1 cellular context compared by ENCODE assay signal in the genomic region with DNA sequence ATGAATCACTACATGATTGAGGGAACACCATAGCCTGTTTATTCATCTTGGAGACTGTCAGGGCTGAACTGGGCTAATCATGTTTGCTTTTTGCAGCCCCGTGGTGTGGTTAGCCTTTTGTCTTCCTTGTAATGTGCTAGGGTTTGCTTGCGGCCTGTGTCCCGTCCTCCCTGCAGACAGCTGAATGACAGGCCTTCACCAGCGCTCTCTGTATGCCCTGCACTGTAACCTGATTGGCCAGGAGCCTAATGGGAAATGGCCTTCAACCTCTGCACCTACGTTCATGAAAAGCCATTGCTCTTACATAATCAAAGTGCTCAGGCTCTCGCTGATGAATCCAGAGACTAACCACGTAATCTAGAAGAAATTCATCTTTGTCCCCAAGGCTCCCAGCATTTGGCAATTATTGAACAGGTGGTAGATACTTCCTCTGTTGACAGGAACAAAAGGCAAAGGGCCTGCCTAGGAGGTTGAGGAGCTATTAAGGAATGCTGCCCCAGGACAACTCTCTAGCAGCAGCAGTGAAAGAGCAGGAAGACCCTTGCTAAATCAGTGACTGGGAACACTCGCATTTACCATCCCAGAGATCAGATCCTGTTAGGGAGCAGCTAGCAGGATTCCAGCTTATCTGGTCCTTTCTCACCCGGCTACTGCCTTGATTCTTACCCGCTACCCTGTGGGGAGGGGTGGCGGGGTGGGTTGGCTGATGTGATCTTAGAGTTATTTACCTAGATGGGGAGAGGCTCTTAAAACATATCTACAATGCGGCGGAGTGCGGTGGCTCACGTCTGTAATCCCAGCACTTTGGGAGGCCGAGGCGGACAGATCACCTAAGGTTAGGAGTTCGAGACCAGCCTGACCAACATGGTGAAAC.
TF ChIP-seq lines count a peak whose summit lies in the region.

No MANE protein-coding gene starts in this region.

TF ChIP-seq in HepG2, 621 proteins besides CTCF, POLR2A, EP300 and RAD21 (continued from another document and continues in another):
- TF ChIP-seq, protein P1, sequence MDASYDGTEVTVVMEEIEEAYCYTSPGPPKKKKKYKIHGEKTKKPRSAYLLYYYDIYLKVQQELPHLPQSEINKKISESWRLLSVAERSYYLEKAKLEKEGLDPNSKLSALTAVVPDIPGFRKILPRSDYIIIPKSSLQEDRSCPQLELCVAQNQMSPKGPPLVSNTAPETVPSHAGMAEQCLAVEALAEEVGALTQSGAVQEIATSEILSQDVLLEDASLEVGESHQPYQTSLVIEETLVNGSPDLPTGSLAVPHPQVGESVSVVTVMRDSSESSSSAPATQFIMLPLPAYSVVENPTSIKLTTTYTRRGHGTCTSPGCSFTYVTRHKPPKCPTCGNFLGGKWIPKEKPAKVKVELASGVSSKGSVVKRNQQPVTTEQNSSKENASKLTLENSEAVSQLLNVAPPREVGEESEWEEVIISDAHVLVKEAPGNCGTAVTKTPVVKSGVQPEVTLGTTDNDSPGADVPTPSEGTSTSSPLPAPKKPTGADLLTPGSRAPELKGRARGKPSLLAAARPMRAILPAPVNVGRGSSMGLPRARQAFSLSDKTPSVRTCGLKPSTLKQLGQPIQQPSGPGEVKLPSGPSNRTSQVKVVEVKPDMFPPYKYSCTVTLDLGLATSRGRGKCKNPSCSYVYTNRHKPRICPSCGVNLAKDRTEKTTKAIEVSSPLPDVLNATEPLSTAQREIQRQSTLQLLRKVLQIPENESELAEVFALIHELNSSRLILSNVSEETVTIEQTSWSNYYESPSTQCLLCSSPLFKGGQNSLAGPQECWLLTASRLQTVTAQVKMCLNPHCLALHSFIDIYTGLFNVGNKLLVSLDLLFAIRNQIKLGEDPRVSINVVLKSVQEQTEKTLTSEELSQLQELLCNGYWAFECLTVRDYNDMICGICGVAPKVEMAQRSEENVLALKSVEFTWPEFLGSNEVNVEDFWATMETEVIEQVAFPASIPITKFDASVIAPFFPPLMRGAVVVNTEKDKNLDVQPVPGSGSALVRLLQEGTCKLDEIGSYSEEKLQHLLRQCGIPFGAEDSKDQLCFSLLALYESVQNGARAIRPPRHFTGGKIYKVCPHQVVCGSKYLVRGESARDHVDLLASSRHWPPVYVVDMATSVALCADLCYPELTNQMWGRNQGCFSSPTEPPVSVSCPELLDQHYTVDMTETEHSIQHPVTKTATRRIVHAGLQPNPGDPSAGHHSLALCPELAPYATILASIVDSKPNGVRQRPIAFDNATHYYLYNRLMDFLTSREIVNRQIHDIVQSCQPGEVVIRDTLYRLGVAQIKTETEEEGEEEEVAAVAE (CRISPR knock-in tag; IDR thresholded peaks at IDR 0.05; ENCODE audit: borderline replicate concordance): peak; percentile 30; the same call in 1 of the 2 replicates
- TF ChIP-seq ZNF670 (CRISPR knock-in tag; IDR thresholded peaks at IDR 0.05; ENCODE audit: borderline replicate concordance): 0 out of 2 replicates have a peak, but pooled peaks have one; percentile 66
- TF ChIP-seq NCOR1 (IDR thresholded peaks at IDR 0.05; ENCODE audit: borderline replicate concordance, low read length): peak; percentile 81; the same call in 1 of the 2 replicates
- TF ChIP-seq ZNF430 (CRISPR knock-in tag; IDR thresholded peaks at IDR 0.05): 0 out of 2 replicates have a peak, but pooled peaks have one; percentile 57
- peak; percentile 83 for TF ChIP-seq GFI1 (CRISPR knock-in tag; IDR thresholded peaks at IDR 0.05; ENCODE audit: borderline replicate concordance)
- TF ChIP-seq, protein P2, sequence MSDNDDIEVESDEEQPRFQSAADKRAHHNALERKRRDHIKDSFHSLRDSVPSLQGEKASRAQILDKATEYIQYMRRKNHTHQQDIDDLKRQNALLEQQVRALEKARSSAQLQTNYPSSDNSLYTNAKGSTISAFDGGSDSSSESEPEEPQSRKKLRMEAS (IDR thresholded peaks at IDR 0.05): peak; percentile 71; the same call in 1 of the 2 replicates
- TF ChIP-seq HMG20A (CRISPR knock-in tag; IDR thresholded peaks at IDR 0.05; ENCODE audit: borderline replicate concordance): peak; percentile 86; the same call in 1 of the 2 replicates
- TF ChIP-seq MIER3 (CRISPR knock-in tag; IDR thresholded peaks at IDR 0.05; ENCODE audit: borderline replicate concordance): peak; percentile 71; the same call in 1 of the 2 replicates
- TF ChIP-seq RFXANK (CRISPR knock-in tag; IDR thresholded peaks at IDR 0.05): 0 out of 2 replicates have a peak, but pooled peaks have one; percentile 35
- peak; percentile 81 for TF ChIP-seq ZNF350 (CRISPR knock-in tag; IDR thresholded peaks at IDR 0.05; ENCODE audit: borderline replicate concordance, low read depth)
- peak; percentile 87 for TF ChIP-seq ARID2 (CRISPR knock-in tag; IDR thresholded peaks at IDR 0.05; ENCODE audit: borderline replicate concordance)
- TF ChIP-seq EHMT2 (IDR thresholded peaks at IDR 0.05; ENCODE audit: borderline replicate concordance, low read depth, low read length): peak; percentile 76; the same call in 1 of the 2 replicates
- TF ChIP-seq, protein P3, sequence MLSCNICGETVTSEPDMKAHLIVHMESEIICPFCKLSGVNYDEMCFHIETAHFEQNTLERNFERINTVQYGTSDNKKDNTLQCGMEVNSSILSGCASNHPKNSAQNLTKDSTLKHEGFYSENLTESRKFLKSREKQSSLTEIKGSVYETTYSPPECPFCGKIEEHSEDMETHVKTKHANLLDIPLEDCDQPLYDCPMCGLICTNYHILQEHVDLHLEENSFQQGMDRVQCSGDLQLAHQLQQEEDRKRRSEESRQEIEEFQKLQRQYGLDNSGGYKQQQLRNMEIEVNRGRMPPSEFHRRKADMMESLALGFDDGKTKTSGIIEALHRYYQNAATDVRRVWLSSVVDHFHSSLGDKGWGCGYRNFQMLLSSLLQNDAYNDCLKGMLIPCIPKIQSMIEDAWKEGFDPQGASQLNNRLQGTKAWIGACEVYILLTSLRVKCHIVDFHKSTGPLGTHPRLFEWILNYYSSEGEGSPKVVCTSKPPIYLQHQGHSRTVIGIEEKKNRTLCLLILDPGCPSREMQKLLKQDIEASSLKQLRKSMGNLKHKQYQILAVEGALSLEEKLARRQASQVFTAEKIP (CRISPR knock-in tag; IDR thresholded peaks at IDR 0.05; ENCODE audit: borderline replicate concordance): no peak
- peak; percentile 55; the same call in 1 of the 2 replicates for TF ChIP-seq DMAP1 (CRISPR knock-in tag; IDR thresholded peaks at IDR 0.05)
- peak; percentile 90 for TF ChIP-seq ZFP90 (CRISPR knock-in tag; IDR thresholded peaks at IDR 0.05; ENCODE audit: borderline replicate concordance)
- no peak for TF ChIP-seq ZNF672 (CRISPR knock-in tag; IDR thresholded peaks at IDR 0.05)
- TF ChIP-seq ZNF567 (CRISPR knock-in tag; IDR thresholded peaks at IDR 0.05; ENCODE audit: borderline replicate concordance): no peak
- peak; percentile 81; the same call in 1 of the 2 replicates for TF ChIP-seq ZNF792 (CRISPR knock-in tag; IDR thresholded peaks at IDR 0.05)
- TF ChIP-seq YEATS4 (CRISPR knock-in tag; IDR thresholded peaks at IDR 0.05; ENCODE audit: borderline replicate concordance): peak; percentile 47; the same call in 1 of the 2 replicates
- peak; percentile 91; the same call in 1 of the 2 replicates for TF ChIP-seq REPIN1 (CRISPR knock-in tag; IDR thresholded peaks at IDR 0.05; ENCODE audit: borderline replicate concordance, low read depth)
- TF ChIP-seq HOXA3 (CRISPR knock-in tag; IDR thresholded peaks at IDR 0.05): peak; percentile 91
- TF ChIP-seq PPARG (CRISPR knock-in tag; conservative IDR thresholded peaks at IDR 0.05): peak; percentile 95
- TF ChIP-seq, protein P4, sequence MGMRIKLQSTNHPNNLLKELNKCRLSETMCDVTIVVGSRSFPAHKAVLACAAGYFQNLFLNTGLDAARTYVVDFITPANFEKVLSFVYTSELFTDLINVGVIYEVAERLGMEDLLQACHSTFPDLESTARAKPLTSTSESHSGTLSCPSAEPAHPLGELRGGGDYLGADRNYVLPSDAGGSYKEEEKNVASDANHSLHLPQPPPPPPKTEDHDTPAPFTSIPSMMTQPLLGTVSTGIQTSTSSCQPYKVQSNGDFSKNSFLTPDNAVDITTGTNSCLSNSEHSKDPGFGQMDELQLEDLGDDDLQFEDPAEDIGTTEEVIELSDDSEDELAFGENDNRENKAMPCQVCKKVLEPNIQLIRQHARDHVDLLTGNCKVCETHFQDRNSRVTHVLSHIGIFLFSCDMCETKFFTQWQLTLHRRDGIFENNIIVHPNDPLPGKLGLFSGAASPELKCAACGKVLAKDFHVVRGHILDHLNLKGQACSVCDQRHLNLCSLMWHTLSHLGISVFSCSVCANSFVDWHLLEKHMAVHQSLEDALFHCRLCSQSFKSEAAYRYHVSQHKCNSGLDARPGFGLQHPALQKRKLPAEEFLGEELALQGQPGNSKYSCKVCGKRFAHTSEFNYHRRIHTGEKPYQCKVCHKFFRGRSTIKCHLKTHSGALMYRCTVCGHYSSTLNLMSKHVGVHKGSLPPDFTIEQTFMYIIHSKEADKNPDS (CRISPR knock-in tag; IDR thresholded peaks at IDR 0.05): 0 out of 2 replicates have a peak, but pooled peaks have one; percentile 67
- TF ChIP-seq ZFX (CRISPR knock-in tag; IDR thresholded peaks at IDR 0.05; ENCODE audit: low read depth): peak; percentile 96
- peak; percentile 77; the same call in 1 of the 2 replicates for TF ChIP-seq KDM6A (CRISPR knock-in tag; IDR thresholded peaks at IDR 0.05; ENCODE audit: low read depth)
- TF ChIP-seq, protein P5, sequence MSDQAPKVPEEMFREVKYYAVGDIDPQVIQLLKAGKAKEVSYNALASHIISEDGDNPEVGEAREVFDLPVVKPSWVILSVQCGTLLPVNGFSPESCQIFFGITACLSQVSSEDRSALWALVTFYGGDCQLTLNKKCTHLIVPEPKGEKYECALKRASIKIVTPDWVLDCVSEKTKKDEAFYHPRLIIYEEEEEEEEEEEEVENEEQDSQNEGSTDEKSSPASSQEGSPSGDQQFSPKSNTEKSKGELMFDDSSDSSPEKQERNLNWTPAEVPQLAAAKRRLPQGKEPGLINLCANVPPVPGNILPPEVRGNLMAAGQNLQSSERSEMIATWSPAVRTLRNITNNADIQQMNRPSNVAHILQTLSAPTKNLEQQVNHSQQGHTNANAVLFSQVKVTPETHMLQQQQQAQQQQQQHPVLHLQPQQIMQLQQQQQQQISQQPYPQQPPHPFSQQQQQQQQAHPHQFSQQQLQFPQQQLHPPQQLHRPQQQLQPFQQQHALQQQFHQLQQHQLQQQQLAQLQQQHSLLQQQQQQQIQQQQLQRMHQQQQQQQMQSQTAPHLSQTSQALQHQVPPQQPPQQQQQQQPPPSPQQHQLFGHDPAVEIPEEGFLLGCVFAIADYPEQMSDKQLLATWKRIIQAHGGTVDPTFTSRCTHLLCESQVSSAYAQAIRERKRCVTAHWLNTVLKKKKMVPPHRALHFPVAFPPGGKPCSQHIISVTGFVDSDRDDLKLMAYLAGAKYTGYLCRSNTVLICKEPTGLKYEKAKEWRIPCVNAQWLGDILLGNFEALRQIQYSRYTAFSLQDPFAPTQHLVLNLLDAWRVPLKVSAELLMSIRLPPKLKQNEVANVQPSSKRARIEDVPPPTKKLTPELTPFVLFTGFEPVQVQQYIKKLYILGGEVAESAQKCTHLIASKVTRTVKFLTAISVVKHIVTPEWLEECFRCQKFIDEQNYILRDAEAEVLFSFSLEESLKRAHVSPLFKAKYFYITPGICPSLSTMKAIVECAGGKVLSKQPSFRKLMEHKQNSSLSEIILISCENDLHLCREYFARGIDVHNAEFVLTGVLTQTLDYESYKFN (CRISPR knock-in tag; conservative IDR thresholded peaks at IDR 0.05): peak; percentile 93
- peak; percentile 84 for TF ChIP-seq RCOR2 (CRISPR knock-in tag; IDR thresholded peaks at IDR 0.05)
- peak; percentile 92 for TF ChIP-seq SOX5 (CRISPR knock-in tag; IDR thresholded peaks at IDR 0.05; ENCODE audit: borderline replicate concordance)
- TF ChIP-seq CBFB (CRISPR knock-in tag; IDR thresholded peaks at IDR 0.05): peak; percentile 69; the same call in 1 of the 2 replicates
- TF ChIP-seq TOPORS (CRISPR knock-in tag; IDR thresholded peaks at IDR 0.05): peak; percentile 83
- no peak for TF ChIP-seq ATM (IDR thresholded peaks at IDR 0.05; ENCODE audit: borderline replicate concordance)
- TF ChIP-seq, protein P6, sequence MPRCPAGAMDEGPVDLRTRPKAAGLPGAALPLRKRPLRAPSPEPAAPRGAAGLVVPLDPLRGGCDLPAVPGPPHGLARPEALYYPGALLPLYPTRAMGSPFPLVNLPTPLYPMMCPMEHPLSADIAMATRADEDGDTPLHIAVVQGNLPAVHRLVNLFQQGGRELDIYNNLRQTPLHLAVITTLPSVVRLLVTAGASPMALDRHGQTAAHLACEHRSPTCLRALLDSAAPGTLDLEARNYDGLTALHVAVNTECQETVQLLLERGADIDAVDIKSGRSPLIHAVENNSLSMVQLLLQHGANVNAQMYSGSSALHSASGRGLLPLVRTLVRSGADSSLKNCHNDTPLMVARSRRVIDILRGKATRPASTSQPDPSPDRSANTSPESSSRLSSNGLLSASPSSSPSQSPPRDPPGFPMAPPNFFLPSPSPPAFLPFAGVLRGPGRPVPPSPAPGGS (CRISPR knock-in tag; IDR thresholded peaks at IDR 0.05): 0 out of 2 replicates have a peak, but pooled peaks have one; percentile 15
- TF ChIP-seq, protein P7, sequence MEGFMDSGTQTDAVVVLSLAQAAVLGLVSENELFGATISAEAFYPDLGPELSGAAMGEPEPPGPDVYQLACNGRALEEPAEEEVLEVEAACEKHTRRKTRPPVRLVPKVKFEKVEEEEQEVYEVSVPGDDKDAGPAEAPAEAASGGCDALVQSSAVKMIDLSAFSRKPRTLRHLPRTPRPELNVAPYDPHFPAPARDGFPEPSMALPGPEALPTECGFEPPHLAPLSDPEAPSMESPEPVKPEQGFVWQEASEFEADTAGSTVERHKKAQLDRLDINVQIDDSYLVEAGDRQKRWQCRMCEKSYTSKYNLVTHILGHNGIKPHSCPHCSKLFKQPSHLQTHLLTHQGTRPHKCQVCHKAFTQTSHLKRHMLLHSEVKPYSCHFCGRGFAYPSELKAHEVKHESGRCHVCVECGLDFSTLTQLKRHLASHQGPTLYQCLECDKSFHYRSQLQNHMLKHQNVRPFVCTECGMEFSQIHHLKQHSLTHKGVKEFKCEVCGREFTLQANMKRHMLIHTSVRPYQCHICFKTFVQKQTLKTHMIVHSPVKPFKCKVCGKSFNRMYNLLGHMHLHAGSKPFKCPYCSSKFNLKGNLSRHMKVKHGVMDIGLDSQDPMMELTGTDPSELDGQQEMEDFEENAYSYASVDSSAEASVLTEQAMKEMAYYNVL (CRISPR knock-in tag; IDR thresholded peaks at IDR 0.05; ENCODE audit: borderline replicate concordance): peak; percentile 86
- peak; percentile 62; the same call in 1 of the 2 replicates for TF ChIP-seq SIN3A (IDR thresholded peaks at IDR 0.05; ENCODE audit: borderline replicate concordance, low read depth, low read length)
- peak; percentile 88 for TF ChIP-seq CEBPG (CRISPR knock-in tag; IDR thresholded peaks at IDR 0.05)
- no peak for TF ChIP-seq AGO2 (optimal IDR thresholded peaks at IDR 0.05; ENCODE audit: low read depth, low read length)
- peak; percentile 70; the same call in 1 of the 2 replicates for TF ChIP-seq KMT2A (CRISPR knock-in tag; IDR thresholded peaks at IDR 0.05)
- TF ChIP-seq, protein P8, sequence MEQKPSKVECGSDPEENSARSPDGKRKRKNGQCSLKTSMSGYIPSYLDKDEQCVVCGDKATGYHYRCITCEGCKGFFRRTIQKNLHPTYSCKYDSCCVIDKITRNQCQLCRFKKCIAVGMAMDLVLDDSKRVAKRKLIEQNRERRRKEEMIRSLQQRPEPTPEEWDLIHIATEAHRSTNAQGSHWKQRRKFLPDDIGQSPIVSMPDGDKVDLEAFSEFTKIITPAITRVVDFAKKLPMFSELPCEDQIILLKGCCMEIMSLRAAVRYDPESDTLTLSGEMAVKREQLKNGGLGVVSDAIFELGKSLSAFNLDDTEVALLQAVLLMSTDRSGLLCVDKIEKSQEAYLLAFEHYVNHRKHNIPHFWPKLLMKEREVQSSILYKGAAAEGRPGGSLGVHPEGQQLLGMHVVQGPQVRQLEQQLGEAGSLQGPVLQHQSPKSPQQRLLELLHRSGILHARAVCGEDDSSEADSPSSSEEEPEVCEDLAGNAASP (CRISPR knock-in tag; IDR thresholded peaks at IDR 0.05; ENCODE audit: borderline replicate concordance): peak; percentile 34; the same call in 1 of the 2 replicates
- TF ChIP-seq PITX1 (CRISPR knock-in tag; IDR thresholded peaks at IDR 0.05): peak; percentile 68; the same call in 1 of the 2 replicates
- TF ChIP-seq TAF1 (CRISPR knock-in tag; IDR thresholded peaks at IDR 0.05): peak; percentile 55; the same call in 1 of the 2 replicates
